Comparison of ENCODE assay signal across 1 cellular context in genomic region chr2:127379712-127380355, GRCh38.
TF ChIP-seq lines count a peak whose summit lies in the region.

No MANE protein-coding gene starts in this region.

TF ChIP-seq in IMR-90, 13 proteins besides CTCF, POLR2A, EP300 and RAD21 (continued from another document):
- TF ChIP-seq NFE2L2 (IDR thresholded peaks at IDR 0.05; ENCODE audit: low read depth, low read length), result no peak
- TF ChIP-seq, protein P1, sequence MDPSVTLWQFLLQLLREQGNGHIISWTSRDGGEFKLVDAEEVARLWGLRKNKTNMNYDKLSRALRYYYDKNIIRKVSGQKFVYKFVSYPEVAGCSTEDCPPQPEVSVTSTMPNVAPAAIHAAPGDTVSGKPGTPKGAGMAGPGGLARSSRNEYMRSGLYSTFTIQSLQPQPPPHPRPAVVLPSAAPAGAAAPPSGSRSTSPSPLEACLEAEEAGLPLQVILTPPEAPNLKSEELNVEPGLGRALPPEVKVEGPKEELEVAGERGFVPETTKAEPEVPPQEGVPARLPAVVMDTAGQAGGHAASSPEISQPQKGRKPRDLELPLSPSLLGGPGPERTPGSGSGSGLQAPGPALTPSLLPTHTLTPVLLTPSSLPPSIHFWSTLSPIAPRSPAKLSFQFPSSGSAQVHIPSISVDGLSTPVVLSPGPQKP (IDR thresholded peaks at IDR 0.05; ENCODE audit: borderline replicate concordance, low read depth, low read length), result no peak
- TF ChIP-seq RCOR1 (IDR thresholded peaks at IDR 0.05; ENCODE audit: insufficient replicate concordance, low read length), result no peak
- no peak for TF ChIP-seq MXI1 (IDR thresholded peaks at IDR 0.05; ENCODE audit: borderline replicate concordance, low read depth, low read length)
- TF ChIP-seq, protein P2, sequence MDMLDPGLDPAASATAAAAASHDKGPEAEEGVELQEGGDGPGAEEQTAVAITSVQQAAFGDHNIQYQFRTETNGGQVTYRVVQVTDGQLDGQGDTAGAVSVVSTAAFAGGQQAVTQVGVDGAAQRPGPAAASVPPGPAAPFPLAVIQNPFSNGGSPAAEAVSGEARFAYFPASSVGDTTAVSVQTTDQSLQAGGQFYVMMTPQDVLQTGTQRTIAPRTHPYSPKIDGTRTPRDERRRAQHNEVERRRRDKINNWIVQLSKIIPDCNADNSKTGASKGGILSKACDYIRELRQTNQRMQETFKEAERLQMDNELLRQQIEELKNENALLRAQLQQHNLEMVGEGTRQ (IDR thresholded peaks at IDR 0.05; ENCODE audit: low read depth, low read length), result no peak
- no peak for TF ChIP-seq FOS (IDR thresholded peaks at IDR 0.05; ENCODE audit: low read depth, low read length)
- no peak for TF ChIP-seq SMC3 (IDR thresholded peaks at IDR 0.05; ENCODE audit: low read depth, low read length)
- no peak for TF ChIP-seq BHLHE40 (IDR thresholded peaks at IDR 0.05; ENCODE audit: low read depth, low read length)
- TF ChIP-seq RFX5 (IDR thresholded peaks at IDR 0.05; ENCODE audit: low read depth, low read length), result no peak
- TF ChIP-seq MAZ (IDR thresholded peaks at IDR 0.05; ENCODE audit: borderline replicate concordance, low read depth, low read length), result no peak
- TF ChIP-seq MAFK (IDR thresholded peaks at IDR 0.05; ENCODE audit: low read depth, low read length), result no peak
- TF ChIP-seq CHD1 (IDR thresholded peaks at IDR 0.05; ENCODE audit: low read depth, low read length), result no peak
